ENCODE assay signal across 14 cellular contexts in genomic region chr16:56547949-56548567, GRCh38. TPM values are rescaled to one million over a fixed set of nuclear protein-coding genes. Genes with fewer than 3 reads are reported as not detected.
DNase-seq lines count a peak whose midpoint lies in the region; ATAC-seq, FAIRE-seq and TF ChIP-seq lines count a peak whose summit lies in the region.
"Had no signal": no experiment of that assay in that cellular context is flagged by ENCODE, and none has a peak within 500 bp of the region (broad histone marks: within the 10 kb centered on the region; RNA-seq: fewer than 3 reads in every experiment).

No MANE protein-coding gene starts in this region.

- H3K36me3 ChIP-seq in keratinocyte (ENCODE audit: control insufficient read depth in 2 of 2, extremely low read depth in 1 of 2, insufficient read depth in 2 of 2, low read length in 2 of 2), result no peaks in the 10 kb centered on the region
- H3K36me3 ChIP-seq: Peyer's patch had no signal

- ATAC-seq in right cardiac atrium, result no peak
- ATAC-seq in Right ventricle myocardium inferior, result no peak
- ATAC-seq: activated T-cell treated with anti-CD3 and anti-CD28 coated beads, Interleukin-2, amount 50 U/mL, for 4 hours had no signal

- 73% methylated on average over 4 of the region's 4 CpGs for WGBS in right cardiac atrium

- H3K4me3 ChIP-seq in right cardiac atrium (ENCODE audit: low read length) (no peak overlapping the region), cardiac fibroblast (replicated peaks in 1 of 2; ENCODE audit: low read depth in 2 of 2, low read length in 2 of 2) (no peak overlapping the region), keratinocyte (ENCODE audit: control insufficient read depth in 2 of 3, extremely low read depth in 1 of 3, insufficient read depth in 2 of 3, low read depth in 1 of 3, low read length in 3 of 3) (peak overlapping the region in 1 of 3 experiments; percentile 30)
- H3K4me3 ChIP-seq: Peyer's patch had no signal

- intact Hi-C loops in right cardiac atrium (cut with DNase I), result loop anchor here in 1 of 4 donors (10.0 kb wide), 1 partner anchor 47 kb away; no protein-coding TSS in a partner anchor
- intact Hi-C loops in Right ventricle myocardium inferior (cut with DNase I), result no loop called here

- no peak overlapping the region for H3K9ac ChIP-seq in keratinocyte (ENCODE audit: control insufficient read depth, extremely low read depth, insufficient read depth, low read length)

- dilution Hi-C loops in keratinocyte (cut with MboI; ENCODE audit: extremely low pct_ligation_motif_present, low sequenced_read_pairs), result no loop called here

- H3K27me3 ChIP-seq in right cardiac atrium (ENCODE audit: control insufficient read depth, insufficient read depth) (no peaks in the 10 kb centered on the region), keratinocyte (ENCODE audit: control insufficient read depth, extremely low read depth, insufficient read depth, low read length) (no peaks in the 10 kb centered on the region)
- H3K27me3 ChIP-seq: Peyer's patch had no signal

- H3K4me1 ChIP-seq in right cardiac atrium (ENCODE audit: control insufficient read depth, insufficient read depth, low read length), result peaks cover 4% of the 10 kb centered on the region
- H3K4me1 ChIP-seq in keratinocyte (ENCODE audit: control insufficient read depth, extremely low read depth, insufficient read depth, low read length), result peaks cover 30% of the 10 kb centered on the region
- H3K4me1 ChIP-seq: Peyer's patch had no signal

- DNase-seq in right cardiac atrium (no peak), Right ventricle myocardium inferior (ENCODE audit: missing footprints) (no peak), cardiac fibroblast (ENCODE audit: low read depth in 2 of 2) (peak; percentile 10 to 15), keratinocyte (ENCODE audit: low read depth, low spot score) (no peak), DMS 273 (lab: John Stamatoyannopoulos, UW; ENCODE audit: unreplicated experiment) (no peak), DMS153 treated with DMSO at 0.1 percent for 48 hours (lab: John Stamatoyannopoulos, UW; ENCODE audit: unreplicated experiment) (no peak), GM12891 (ENCODE audit: insufficient read length, low spot score) (no peak), glomerular visceral epithelial cell (ENCODE audit: extremely low spot score) (no peak)
- DNase-seq: activated T-cell treated with anti-CD3 and anti-CD28 coated beads, Interleukin-2, amount 50 U/mL, for 4 hours; Peyer's patch had no signal

- no peak overlapping the region for H2AFZ ChIP-seq in keratinocyte (ENCODE audit: control insufficient read depth, low read length)

- no peak for TF ChIP-seq POLR2A in GM12891 (IDR thresholded peaks at IDR 0.05; ENCODE audit: low read depth, low read length)

- FAIRE-seq in keratinocyte (lab: Jason Lieb, UNC), result peak; percentile 13
- no peak for FAIRE-seq in GM12891 (lab: Jason Lieb, UNC)

- TF ChIP-seq CTCF in cardiac fibroblast (IDR thresholded peaks at IDR 0.05; ENCODE audit: low read depth, low read length) (no peak), keratinocyte (optimal IDR thresholded peaks at IDR 0.05 in 1 of 3, IDR thresholded peaks at IDR 0.05 in 1 of 3, conservative IDR thresholded peaks at IDR 0.05 in 1 of 3; ENCODE audit: extremely low read depth in 1 of 3, insufficient read depth in 2 of 3, low read length in 3 of 3) (no peak)

- no peaks in the 10 kb centered on the region for H4K20me1 ChIP-seq in keratinocyte (ENCODE audit: control insufficient read depth, extremely low read depth, insufficient read depth, low read length)

- H3K9me3 ChIP-seq in right cardiac atrium (ENCODE audit: control insufficient read depth, low read length), result no peaks in the 10 kb centered on the region
- H3K9me3 ChIP-seq in keratinocyte (ENCODE audit: control insufficient read depth, low read depth, low read length), result no peaks in the 10 kb centered on the region
- H3K9me3 ChIP-seq: Peyer's patch had no signal

- no peaks in the 10 kb centered on the region for H3K79me2 ChIP-seq in keratinocyte (ENCODE audit: control insufficient read depth, insufficient read depth, low read length)

- H3K27ac ChIP-seq in right cardiac atrium (ENCODE audit: low read length) (peak overlapping the region; percentile 53), keratinocyte (ENCODE audit: control insufficient read depth, insufficient read depth, low read length) (peak overlapping the region; percentile 83)
- H3K27ac ChIP-seq: Peyer's patch had no signal

- peak overlapping the region; percentile 74 for H3K4me2 ChIP-seq in keratinocyte (ENCODE audit: control insufficient read depth, extremely low read depth, insufficient read depth, low read depth, low read length)

- H3K9me1 ChIP-seq in keratinocyte (ENCODE audit: control insufficient read depth, extremely low read depth, insufficient read depth, low read length), result no peaks in the 10 kb centered on the region

TF ChIP-seq in GM12891, 5 proteins besides CTCF, POLR2A, EP300 and RAD21:
- TF ChIP-seq POU2F2 (IDR thresholded peaks at IDR 0.05; ENCODE audit: low read depth, low read length) (no peak), POLR2AphosphoS5 (IDR thresholded peaks at IDR 0.05; ENCODE audit: low read depth, low read length) (no peak), SPI1 (IDR thresholded peaks at IDR 0.05; ENCODE audit: low read depth, low read length) (no peak), PAX5 (IDR thresholded peaks at IDR 0.05; ENCODE audit: insufficient read depth, low read length, severe bottlenecking) (no peak), TAF1 (IDR thresholded peaks at IDR 0.05; ENCODE audit: low read depth, low read length) (no peak)

RNA-seq across cellular contexts. Expression of gene MT4, which starts 16.8 kb away (rescaled TPM):
- total RNA-seq in right cardiac atrium, result not detected
- polyA plus RNA-seq in right cardiac atrium, result not detected
- not detected for total RNA-seq in Right ventricle myocardium inferior
- polyA plus RNA-seq in keratinocyte, result 0.77 to 2.1 TPM in 2 of 3 replicates, not detected in the other
- polyA plus RNA-seq in keratinocyte (2011; ENCODE audit: low read depth), result not detected
- 3.8 TPM in 1 of 2 replicates, not detected in the other for polyA plus RNA-seq in keratinocyte (2011; cell fraction: cytosol; rRNA removed)
- not detected in 2 replicates for polyA plus RNA-seq in keratinocyte (2011; cell fraction: nucleus; rRNA removed)
- 4.3 TPM in 1 of 2 replicates, not detected in the other for polyA plus RNA-seq in keratinocyte (2012; ENCODE audit: low replicate concordance)
- 5.2 TPM in 1 of 3 replicates, not detected in the others for polyA minus RNA-seq in keratinocyte
- polyA minus RNA-seq in keratinocyte (2011; cell fraction: cytosol; rRNA and poly(A)+ RNA removed), result not detected
- not detected in 2 replicates for polyA minus RNA-seq in keratinocyte (2011; cell fraction: nucleus; rRNA and poly(A)+ RNA removed)
- polyA plus RNA-seq in GM12891 (2012; ENCODE audit: low read depth, missing spikeins), result not detected
- total RNA-seq: activated T-cell treated with anti-CD3 and anti-CD28 coated beads, Interleukin-2, amount 50 U/mL, for 4 hours; LHCN-M2; Peyer's patch; skeletal muscle tissue; ureter had no signal
- polyA plus RNA-seq: AG04450 had no signal

RNA-seq across cellular contexts. Expression of gene BBS2, which starts 28.2 kb away (rescaled TPM):
- total RNA-seq in right cardiac atrium, result 10 to 100 TPM; 31.4 to 55.9 (median 39.8) TPM
- polyA plus RNA-seq in right cardiac atrium, result 37.7 TPM
- 37.7 TPM for total RNA-seq in Right ventricle myocardium inferior
- 43.5 to 76.1 TPM (median 62.3 TPM) in 3 replicates for polyA plus RNA-seq in keratinocyte
- 74.2 TPM for polyA plus RNA-seq in keratinocyte (2011; ENCODE audit: low read depth)
- 33.6 and 46.4 TPM in 2 replicates for polyA plus RNA-seq in keratinocyte (2011; cell fraction: cytosol; rRNA removed)
- 117 and 121 TPM in 2 replicates for polyA plus RNA-seq in keratinocyte (2011; cell fraction: nucleus; rRNA removed)
- 27.3 and 30.6 TPM in 2 replicates for polyA plus RNA-seq in keratinocyte (2012; ENCODE audit: low replicate concordance)
- 52.7 to 75.6 TPM (median 52.9 TPM) in 3 replicates for polyA minus RNA-seq in keratinocyte
- 30.7 TPM for polyA minus RNA-seq in keratinocyte (2011; cell fraction: cytosol; rRNA and poly(A)+ RNA removed)
- polyA minus RNA-seq in keratinocyte (2011; cell fraction: nucleus; rRNA and poly(A)+ RNA removed), result 26.2 and 58.7 TPM in 2 replicates
- 11.7 TPM for polyA plus RNA-seq in GM12891 (2012; ENCODE audit: low read depth, missing spikeins)

RNA-seq across cellular contexts. Expression of gene MT3, which starts 41.3 kb away (rescaled TPM):
- total RNA-seq in right cardiac atrium, result 1 to 10 TPM; 2.0 to 6.1 (median 3.3) TPM
- polyA plus RNA-seq in right cardiac atrium, result 24.7 TPM
- total RNA-seq in Right ventricle myocardium inferior, result 5.9 TPM
- not detected in 3 replicates for polyA plus RNA-seq in keratinocyte
- not detected for polyA plus RNA-seq in keratinocyte (2011; ENCODE audit: low read depth)
- not detected in 2 replicates for polyA plus RNA-seq in keratinocyte (2011; cell fraction: cytosol; rRNA removed)
- polyA plus RNA-seq in keratinocyte (2011; cell fraction: nucleus; rRNA removed), result not detected in 2 replicates
- not detected in 2 replicates for polyA plus RNA-seq in keratinocyte (2012; ENCODE audit: low replicate concordance)
- not detected in 3 replicates for polyA minus RNA-seq in keratinocyte
- not detected for polyA minus RNA-seq in keratinocyte (2011; cell fraction: cytosol; rRNA and poly(A)+ RNA removed)
- not detected in 2 replicates for polyA minus RNA-seq in keratinocyte (2011; cell fraction: nucleus; rRNA and poly(A)+ RNA removed)
- polyA plus RNA-seq in GM12891 (2012; ENCODE audit: low read depth, missing spikeins), result 0.19 TPM
- total RNA-seq: LHCN-M2, Peyer's patch had no signal
- polyA plus RNA-seq: AG04450 had no signal

Comparison
In these comparisons a context has a peak if more than half of its experiments do, and no peak if none do; other contexts are left out.
1. DNase-seq: peak in cardiac fibroblast (2 of 2); none in right cardiac atrium (0 of 3), Right ventricle myocardium inferior (single experiment), keratinocyte (single experiment), DMS 273 (single experiment), DMS153 treated with DMSO at 0.1 percent for 48 hours (single experiment), GM12891 (single experiment) and glomerular visceral epithelial cell (single experiment).